ENCODE assay signal across 8 cellular contexts in the genomic region with DNA sequence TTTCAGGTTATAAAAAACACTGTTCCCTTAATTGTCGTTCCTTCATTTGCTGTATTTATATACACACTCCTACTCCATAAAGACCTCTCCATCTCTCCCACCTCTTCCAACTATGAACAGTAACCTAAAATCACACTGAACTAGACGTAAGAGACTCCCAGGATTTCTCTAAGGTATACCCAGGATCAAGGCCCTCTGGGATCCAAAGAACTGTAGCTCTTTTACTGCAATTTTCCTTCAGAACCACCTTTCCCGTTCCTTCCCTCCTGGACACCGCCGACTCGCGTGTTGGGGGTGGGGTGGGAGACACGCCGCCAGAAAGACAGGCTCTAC. TPM values are rescaled to one million over a fixed set of nuclear protein-coding genes. Genes with fewer than 3 reads are reported as not detected.
DNase-seq lines count a peak whose midpoint lies in the region; ATAC-seq and TF ChIP-seq lines count a peak whose summit lies in the region.

No MANE protein-coding gene starts in this region.

- H3K4me1 ChIP-seq in SJSA1 (replicated peaks) (peaks cover 13% of the 10 kb centered on the region), foreskin keratinocyte (peaks cover 13% of the 10 kb centered on the region)

- no peak for TF ChIP-seq CTCF in foreskin keratinocyte (conservative IDR thresholded peaks at IDR 0.05)

- peaks cover 22% of the 10 kb centered on the region for H3K36me3 ChIP-seq in SJSA1

- no peak for ATAC-seq in foreskin keratinocyte

- H3K27ac ChIP-seq in SJSA1 (peak overlapping the region; percentile 91; the same call in 1 of the 2 replicates), foreskin keratinocyte (peak overlapping the region; percentile 92), skin epidermis (peak overlapping the region; percentile 73 to 100 (median 98))

- DNase-seq in NCI-H2029 treated with DMSO at 0.1 percent for 48 hours (lab: John Stamatoyannopoulos, UW) (peak; percentile 50), NCI-H2029 (lab: John Stamatoyannopoulos, UW) (no peak), SJSA1 (ENCODE audit: low read depth in 1 of 2, low spot score in 2 of 2) (no peak), foreskin keratinocyte (no peak), LoVo (ENCODE audit: low spot score) (no peak), NCI-H1048 (lab: John Stamatoyannopoulos, UW) (no peak), GF-D8 (lab: John Stamatoyannopoulos, UW) (no peak)

- H3K4me3 ChIP-seq in SJSA1 (peak overlapping the region; percentile 93), skin epidermis (peak overlapping the region; percentile 74 to 99 (median 86))

- H3K27me3 ChIP-seq in SJSA1 (replicated peaks), result no peaks in the 10 kb centered on the region
- H3K27me3 ChIP-seq in foreskin keratinocyte, result no peaks in the 10 kb centered on the region

- no peaks in the 10 kb centered on the region for H3K9me3 ChIP-seq in SJSA1 (replicated peaks)

RNA-seq across cellular contexts. Expression of gene LATS1, which starts 0.7 kb away (rescaled TPM):
- 20.9 and 23.8 TPM in 2 replicates for total RNA-seq in SJSA1 (2014; rRNA removed; shearing (Covaris generic))
- 19.2 and 19.4 TPM in 2 replicates for total RNA-seq in foreskin keratinocyte
- 2.4 and 2.6 TPM in 2 replicates for polyA plus RNA-seq in foreskin keratinocyte

RNA-seq across cellular contexts. Expression of gene NUP43, which starts 29.1 kb away (rescaled TPM):
- total RNA-seq in SJSA1 (2014; rRNA removed; shearing (Covaris generic)), result 50.8 and 70.9 TPM in 2 replicates
- 36.3 and 37.6 TPM in 2 replicates for total RNA-seq in foreskin keratinocyte
- 10.1 and 11.5 TPM in 2 replicates for polyA plus RNA-seq in foreskin keratinocyte

RNA-seq across cellular contexts. Expression of gene PCMT1, which starts 32.3 kb away (rescaled TPM):
- total RNA-seq in SJSA1 (2014; rRNA removed; shearing (Covaris generic)), result 90.1 and 199 TPM in 2 replicates
- total RNA-seq in foreskin keratinocyte, result 113 and 118 TPM in 2 replicates
- polyA plus RNA-seq in foreskin keratinocyte, result 116 and 125 TPM in 2 replicates
